ENCODE assay signal across 17 cellular contexts in genomic region chr17:55442462-55442861, GRCh38.
"Had no signal": no experiment of that assay in that cellular context is flagged by ENCODE, and none has a peak within 500 bp of the region (broad histone marks: within the 10 kb centered on the region; RNA-seq: fewer than 3 reads in every experiment).

No MANE protein-coding gene starts in this region.

- H3K4me3 ChIP-seq: heart left ventricle, lung, suprapubic skin, upper lobe of right lung had no signal

- H3K9me3 ChIP-seq: heart left ventricle, suprapubic skin, upper lobe of right lung had no signal

- ATAC-seq: naive thymus-derived CD8-positive, alpha-beta T cell; upper lobe of right lung had no signal

- H3K27ac ChIP-seq: brain microvascular endothelial cell, suprapubic skin, upper lobe of right lung had no signal

- H3K36me3 ChIP-seq: brain microvascular endothelial cell, heart left ventricle, suprapubic skin, upper lobe of right lung had no signal

- DNase-seq: activated CD4-positive, alpha-beta T cell treated with anti-CD3 and anti-CD28 coated beads, Interleukin-2, amount 50 U/mL, for 1 hour; activated CD8-positive, alpha-beta memory T cell treated with anti-CD3 and anti-CD28 coated beads for 24 hours; activated naive CD4-positive, alpha-beta T cell; activated naive CD8-positive, alpha-beta T cell treated with anti-CD3 and anti-CD28 coated beads, Interleukin-2, amount 10 ng/mL, durations not matched to agents 7 days and 5 days; anterior cingulate cortex; brain microvascular endothelial cell; cerebellar nuclear complex; effector memory CD4-positive, alpha-beta T cell; heart left ventricle; left cardiac atrium; naive thymus-derived CD8-positive, alpha-beta T cell; small intestine; stimulated activated CD4-positive, alpha-beta T cell treated with anti-CD3 and anti-CD28 coated beads, Interleukin-4, amount 100 ng/mL, for 24 hours; stimulated activated naive CD4-positive, alpha-beta T cell; upper lobe of right lung had no signal

- H3K27me3 ChIP-seq: brain microvascular endothelial cell, heart left ventricle, suprapubic skin, upper lobe of right lung had no signal
